ENCODE assay signal across 25 cellular contexts in the genomic region with DNA sequence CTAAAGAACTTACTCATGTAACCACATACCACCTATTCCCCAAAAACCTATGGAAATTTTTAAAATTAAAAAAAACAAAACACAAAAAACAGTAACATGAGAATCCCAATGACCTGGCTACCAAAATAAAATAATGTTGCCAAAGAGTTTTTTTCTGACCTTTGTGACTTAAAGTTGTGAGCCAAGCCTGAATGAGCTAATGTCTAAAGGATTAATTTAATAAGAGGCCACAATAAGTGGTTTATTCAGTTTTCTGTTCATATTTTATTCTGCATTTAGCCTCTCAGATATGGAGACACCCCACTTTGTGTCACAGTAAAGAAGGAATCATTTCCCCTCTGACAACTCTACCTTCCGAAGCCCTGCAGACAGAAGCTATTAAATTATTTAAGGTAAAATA. TPM values are rescaled to one million over a fixed set of nuclear protein-coding genes. Genes with fewer than 3 reads are reported as not detected.
DNase-seq lines count a peak whose midpoint lies in the region; TF ChIP-seq lines count a peak whose summit lies in the region.
"Had no signal": no experiment of that assay in that cellular context is flagged by ENCODE, and none has a peak within 500 bp of the region (broad histone marks: within the 10 kb centered on the region; RNA-seq: fewer than 3 reads in every experiment).

No MANE protein-coding gene starts in this region.

- H3K9me3 ChIP-seq in adipocyte (ENCODE audit: control insufficient read depth, low read length): peaks cover 2% of the 10 kb centered on the region
- H3K9me3 ChIP-seq in osteoblast (ENCODE audit: low read depth, low read length): no peaks in the 10 kb centered on the region
- H3K9me3 ChIP-seq: BE2C, BLaER1 had no signal

- DNase-seq in activated CD4-positive, alpha-beta T cell treated with anti-CD3 and anti-CD28 coated beads, Interleukin-2, amount 10 ng/mL, durations not matched to agents 24 days and 14 days: peak; percentile 3
- DNase-seq in activated CD4-positive, alpha-beta T cell treated with anti-CD3 and anti-CD28 coated beads for 1 hour: no peak
- no peak for DNase-seq in adipocyte (ENCODE audit: low read depth)
- DNase-seq in osteoblast (ENCODE audit: insufficient read length, low spot score, missing footprints): peak; percentile 18
- no peak for DNase-seq in MV-4-11 (lab: John Stamatoyannopoulos, UW)
- no peak for DNase-seq in NCI-H2029 treated with DMSO at 0.1 percent for 48 hours (lab: John Stamatoyannopoulos, UW)
- DNase-seq: 8988T; ACHN; BE2C; C1 segment of cervical spinal cord; CD4-positive, alpha-beta memory T cell; CD4-positive, CD25-positive, alpha-beta regulatory T cell; CD8-positive, alpha-beta memory T cell; COR-L47; DMS 273 treated with DMSO at 0.1 percent for 48 hours; DMS153; DMS53; DMS79; DND-41; EL; GDM1 had no signal

- no peak overlapping the region for H3K4me2 ChIP-seq in osteoblast (ENCODE audit: insufficient read depth, low read length)
- H3K4me2 ChIP-seq: BLaER1 had no signal

- H3K4me3 Mint-ChIP-seq in activated CD4-positive, alpha-beta T cell treated with anti-CD3 and anti-CD28 coated beads, Interleukin-2, amount 10 ng/mL, durations not matched to agents 24 days and 14 days: no peak overlapping the region
- H3K4me3 Mint-ChIP-seq: CD4-positive, alpha-beta memory T cell; CD4-positive, CD25-positive, alpha-beta regulatory T cell; CD8-positive, alpha-beta memory T cell had no signal

- no peaks in the 10 kb centered on the region for H3K36me3 Mint-ChIP-seq in activated CD4-positive, alpha-beta T cell treated with anti-CD3 and anti-CD28 coated beads, Interleukin-2, amount 10 ng/mL, durations not matched to agents 24 days and 14 days (ENCODE audit: low read depth)
- H3K36me3 Mint-ChIP-seq: CD14-positive monocyte; CD4-positive, alpha-beta memory T cell; CD4-positive, CD25-positive, alpha-beta regulatory T cell; CD8-positive, alpha-beta memory T cell had no signal

- H3K4me1 ChIP-seq in adipocyte (ENCODE audit: control insufficient read depth, insufficient read depth, low read length): peaks cover 14% of the 10 kb centered on the region
- H3K4me1 ChIP-seq in osteoblast (ENCODE audit: insufficient read depth, low read length): peaks cover under 1% of the 10 kb centered on the region
- H3K4me1 ChIP-seq: BE2C had no signal

- H3K4me3 ChIP-seq in adipocyte (ENCODE audit: low read length): no peak overlapping the region
- no peak overlapping the region for H3K4me3 ChIP-seq in osteoblast (ENCODE audit: insufficient read depth, low read length)
- H3K4me3 ChIP-seq: BLaER1, GM12878 had no signal

- no peak overlapping the region for H2AFZ ChIP-seq in osteoblast (ENCODE audit: low read length)

- H3K36me3 ChIP-seq in adipocyte (ENCODE audit: control insufficient read depth, insufficient read depth, low read length, severe bottlenecking) (no peaks in the 10 kb centered on the region), osteoblast (ENCODE audit: insufficient read depth, low read length) (no peaks in the 10 kb centered on the region)
- H3K36me3 ChIP-seq: BE2C, BLaER1 had no signal

- H3K27ac Mint-ChIP-seq in activated CD4-positive, alpha-beta T cell treated with anti-CD3 and anti-CD28 coated beads, Interleukin-2, amount 10 ng/mL, durations not matched to agents 24 days and 14 days: no peak overlapping the region
- H3K27ac Mint-ChIP-seq: CD14-positive monocyte; CD4-positive, alpha-beta memory T cell; CD4-positive, CD25-positive, alpha-beta regulatory T cell; CD8-positive, alpha-beta memory T cell had no signal

- H3K27me3 Mint-ChIP-seq in activated CD4-positive, alpha-beta T cell treated with anti-CD3 and anti-CD28 coated beads, Interleukin-2, amount 10 ng/mL, durations not matched to agents 24 days and 14 days: peaks cover 5% of the 10 kb centered on the region

- H3K79me2 ChIP-seq in osteoblast (ENCODE audit: insufficient read depth, low read length): no peaks in the 10 kb centered on the region

- H3K27me3 ChIP-seq in adipocyte (replicated peaks; ENCODE audit: control insufficient read depth, insufficient read depth, low read length) (no peaks in the 10 kb centered on the region), osteoblast (ENCODE audit: insufficient read depth, low read length) (no peaks in the 10 kb centered on the region)
- H3K27me3 ChIP-seq: BE2C, BLaER1 had no signal

- intact Hi-C loops in activated CD4-positive, alpha-beta T cell treated with anti-CD3 and anti-CD28 coated beads, Interleukin-2, amount 10 ng/mL, durations not matched to agents 24 days and 14 days (cut with micrococcal nuclease): no loop called here

- H3K27ac ChIP-seq in osteoblast (ENCODE audit: low read depth, low read length): no peak overlapping the region
- H3K27ac ChIP-seq: BLaER1 had no signal

- H3K9me3 Mint-ChIP-seq in activated CD4-positive, alpha-beta T cell treated with anti-CD3 and anti-CD28 coated beads, Interleukin-2, amount 10 ng/mL, durations not matched to agents 24 days and 14 days: no peaks in the 10 kb centered on the region
- H3K9me3 Mint-ChIP-seq: CD4-positive, alpha-beta memory T cell; CD8-positive, alpha-beta memory T cell had no signal

- no peak for TF ChIP-seq CTCF in osteoblast (IDR thresholded peaks at IDR 0.05; ENCODE audit: extremely low read depth, low read depth, low read length)

- H3K4me1 Mint-ChIP-seq in activated CD4-positive, alpha-beta T cell treated with anti-CD3 and anti-CD28 coated beads, Interleukin-2, amount 10 ng/mL, durations not matched to agents 24 days and 14 days: no peaks in the 10 kb centered on the region
- H3K4me1 Mint-ChIP-seq: CD14-positive monocyte; CD4-positive, alpha-beta memory T cell; CD4-positive, CD25-positive, alpha-beta regulatory T cell; CD8-positive, alpha-beta memory T cell had no signal

- H3K9ac ChIP-seq in adipocyte (ENCODE audit: low read length): peak overlapping the region; percentile 64
- H3K9ac ChIP-seq: BLaER1 had no signal

- H4K20me1 ChIP-seq in osteoblast (ENCODE audit: insufficient read depth, low read length): no peaks in the 10 kb centered on the region
- H4K20me1 ChIP-seq: BLaER1 had no signal

RNA-seq across cellular contexts. Expression of a gene that starts 42.6 kb away (rescaled TPM):
- 9.8 and 10.8 TPM in 2 replicates for total RNA-seq in activated CD4-positive, alpha-beta T cell treated with anti-CD3 and anti-CD28 coated beads, Interleukin-2, amount 10 ng/mL, durations not matched to agents 24 days and 14 days
- 26.8 and 29.2 TPM in 2 replicates for total RNA-seq in osteoblast

RNA-seq across cellular contexts. Expression of a gene that starts 55.0 kb away (rescaled TPM):
- total RNA-seq in activated CD4-positive, alpha-beta T cell treated with anti-CD3 and anti-CD28 coated beads, Interleukin-2, amount 10 ng/mL, durations not matched to agents 24 days and 14 days: not detected in 2 replicates
- total RNA-seq in osteoblast: 0.72 and 1.2 TPM in 2 replicates
- total RNA-seq: CD4-positive, alpha-beta memory T cell; CD4-positive, CD25-positive, alpha-beta regulatory T cell; G401; GM12878 had no signal

Comparison
In these comparisons a context has a peak if more than half of its experiments do, and no peak if none do; other contexts are left out.
1. DNase-seq: peak in activated CD4-positive, alpha-beta T cell treated with anti-CD3 and anti-CD28 coated beads, Interleukin-2, amount 10 ng/mL, durations not matched to agents 24 days and 14 days (single experiment) and osteoblast (single experiment); none in activated CD4-positive, alpha-beta T cell treated with anti-CD3 and anti-CD28 coated beads for 1 hour (single experiment), adipocyte (single experiment), MV-4-11 (single experiment) and NCI-H2029 treated with DMSO at 0.1 percent for 48 hours (single experiment).